Comparison of ENCODE assay signal across 1 cellular context in the genomic region with DNA sequence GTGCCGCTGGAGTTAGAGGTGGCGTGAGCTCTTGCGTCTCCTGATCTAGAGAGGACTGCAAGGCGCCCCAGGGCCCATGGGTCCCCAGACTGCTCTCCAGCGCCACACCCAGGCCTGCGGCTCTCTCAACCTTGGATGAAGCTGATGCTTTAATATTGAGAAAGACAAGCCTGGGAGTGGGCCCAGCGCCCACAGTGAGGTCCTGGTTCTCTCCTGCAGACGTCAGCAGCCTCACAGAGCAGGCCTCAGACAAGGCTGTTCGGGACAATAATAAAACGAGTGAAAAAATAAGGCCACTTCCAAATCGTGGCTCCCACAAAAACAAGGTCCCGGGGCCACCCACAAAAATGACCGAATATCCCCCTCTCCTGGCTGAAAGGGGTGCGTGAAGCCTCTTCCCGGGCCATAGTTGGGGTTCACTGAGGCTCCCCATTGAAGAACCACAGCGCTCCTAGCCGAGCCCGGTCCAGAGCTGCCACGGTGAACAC.
TF ChIP-seq lines count a peak whose summit lies in the region.

No MANE protein-coding gene starts in this region.

TF ChIP-seq in HCT116, 20 proteins besides CTCF, POLR2A, EP300 and RAD21:
- TF ChIP-seq EZH2 (IDR thresholded peaks at IDR 0.05), result no peak
- TF ChIP-seq EGR1 (IDR thresholded peaks at IDR 0.05; ENCODE audit: low read depth), result no peak
- TF ChIP-seq, protein P1, sequence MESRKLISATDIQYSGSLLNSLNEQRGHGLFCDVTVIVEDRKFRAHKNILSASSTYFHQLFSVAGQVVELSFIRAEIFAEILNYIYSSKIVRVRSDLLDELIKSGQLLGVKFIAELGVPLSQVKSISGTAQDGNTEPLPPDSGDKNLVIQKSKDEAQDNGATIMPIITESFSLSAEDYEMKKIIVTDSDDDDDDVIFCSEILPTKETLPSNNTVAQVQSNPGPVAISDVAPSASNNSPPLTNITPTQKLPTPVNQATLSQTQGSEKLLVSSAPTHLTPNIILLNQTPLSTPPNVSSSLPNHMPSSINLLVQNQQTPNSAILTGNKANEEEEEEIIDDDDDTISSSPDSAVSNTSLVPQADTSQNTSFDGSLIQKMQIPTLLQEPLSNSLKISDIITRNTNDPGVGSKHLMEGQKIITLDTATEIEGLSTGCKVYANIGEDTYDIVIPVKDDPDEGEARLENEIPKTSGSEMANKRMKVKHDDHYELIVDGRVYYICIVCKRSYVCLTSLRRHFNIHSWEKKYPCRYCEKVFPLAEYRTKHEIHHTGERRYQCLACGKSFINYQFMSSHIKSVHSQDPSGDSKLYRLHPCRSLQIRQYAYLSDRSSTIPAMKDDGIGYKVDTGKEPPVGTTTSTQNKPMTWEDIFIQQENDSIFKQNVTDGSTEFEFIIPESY (IDR thresholded peaks at IDR 0.05; ENCODE audit: extremely low read depth, insufficient replicate concordance, low read length), result no peak
- TF ChIP-seq SP1 (IDR thresholded peaks at IDR 0.05; ENCODE audit: low read depth), result no peak
- TF ChIP-seq CBX3 (IDR thresholded peaks at IDR 0.05; ENCODE audit: low read depth), result no peak
- TF ChIP-seq ELF1 (IDR thresholded peaks at IDR 0.05; ENCODE audit: borderline replicate concordance, low read depth), result no peak
- no peak for TF ChIP-seq CEBPB (IDR thresholded peaks at IDR 0.05; ENCODE audit: low read depth)
- TF ChIP-seq ATF3 (IDR thresholded peaks at IDR 0.05), result no peak
- TF ChIP-seq ZNF274 (IDR thresholded peaks at IDR 0.05; ENCODE audit: low read depth, low read length), result no peak
- TF ChIP-seq SIN3A (IDR thresholded peaks at IDR 0.05; ENCODE audit: low read depth), result no peak
- TF ChIP-seq, protein P2, sequence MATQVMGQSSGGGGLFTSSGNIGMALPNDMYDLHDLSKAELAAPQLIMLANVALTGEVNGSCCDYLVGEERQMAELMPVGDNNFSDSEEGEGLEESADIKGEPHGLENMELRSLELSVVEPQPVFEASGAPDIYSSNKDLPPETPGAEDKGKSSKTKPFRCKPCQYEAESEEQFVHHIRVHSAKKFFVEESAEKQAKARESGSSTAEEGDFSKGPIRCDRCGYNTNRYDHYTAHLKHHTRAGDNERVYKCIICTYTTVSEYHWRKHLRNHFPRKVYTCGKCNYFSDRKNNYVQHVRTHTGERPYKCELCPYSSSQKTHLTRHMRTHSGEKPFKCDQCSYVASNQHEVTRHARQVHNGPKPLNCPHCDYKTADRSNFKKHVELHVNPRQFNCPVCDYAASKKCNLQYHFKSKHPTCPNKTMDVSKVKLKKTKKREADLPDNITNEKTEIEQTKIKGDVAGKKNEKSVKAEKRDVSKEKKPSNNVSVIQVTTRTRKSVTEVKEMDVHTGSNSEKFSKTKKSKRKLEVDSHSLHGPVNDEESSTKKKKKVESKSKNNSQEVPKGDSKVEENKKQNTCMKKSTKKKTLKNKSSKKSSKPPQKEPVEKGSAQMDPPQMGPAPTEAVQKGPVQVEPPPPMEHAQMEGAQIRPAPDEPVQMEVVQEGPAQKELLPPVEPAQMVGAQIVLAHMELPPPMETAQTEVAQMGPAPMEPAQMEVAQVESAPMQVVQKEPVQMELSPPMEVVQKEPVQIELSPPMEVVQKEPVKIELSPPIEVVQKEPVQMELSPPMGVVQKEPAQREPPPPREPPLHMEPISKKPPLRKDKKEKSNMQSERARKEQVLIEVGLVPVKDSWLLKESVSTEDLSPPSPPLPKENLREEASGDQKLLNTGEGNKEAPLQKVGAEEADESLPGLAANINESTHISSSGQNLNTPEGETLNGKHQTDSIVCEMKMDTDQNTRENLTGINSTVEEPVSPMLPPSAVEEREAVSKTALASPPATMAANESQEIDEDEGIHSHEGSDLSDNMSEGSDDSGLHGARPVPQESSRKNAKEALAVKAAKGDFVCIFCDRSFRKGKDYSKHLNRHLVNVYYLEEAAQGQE (IDR thresholded peaks at IDR 0.05; ENCODE audit: low read depth), result no peak
- TF ChIP-seq ZFX (IDR thresholded peaks at IDR 0.05), result no peak
- TF ChIP-seq YY1 (IDR thresholded peaks at IDR 0.05; ENCODE audit: extremely low read depth, insufficient replicate concordance, low read depth, low read length), result no peak
- TF ChIP-seq JUND (IDR thresholded peaks at IDR 0.05), result no peak
- TF ChIP-seq MAX (IDR thresholded peaks at IDR 0.05), result no peak
- TF ChIP-seq TCF7L2 (IDR thresholded peaks at IDR 0.05; ENCODE audit: borderline replicate concordance, extremely low read depth, insufficient read depth, insufficient read length), result no peak
- TF ChIP-seq FOSL1 (IDR thresholded peaks at IDR 0.05; ENCODE audit: low read depth), result no peak
- TF ChIP-seq SRF (IDR thresholded peaks at IDR 0.05; ENCODE audit: low read depth), result no peak
- no peak for TF ChIP-seq EZH2phosphoT487 (IDR thresholded peaks at IDR 0.05; ENCODE audit: borderline replicate concordance)
- TF ChIP-seq POLR2AphosphoS5 (IDR thresholded peaks at IDR 0.05; ENCODE audit: low read depth, low read length), result no peak
